ENCODE assay signal across 8 cellular contexts in genomic region chr14:64702493-64703392, GRCh38. TPM values are rescaled to one million over a fixed set of nuclear protein-coding genes. Genes with fewer than 3 reads are reported as not detected.
DNase-seq lines count a peak whose midpoint lies in the region; ATAC-seq and TF ChIP-seq lines count a peak whose summit lies in the region.

No MANE protein-coding gene starts in this region.

- peak; percentile 69 for ATAC-seq in WTC11
- ATAC-seq in thoracic aorta (ENCODE audit: insufficient number of reproducible peaks, low FRiP score, low read depth): no peak

- no peak for TF ChIP-seq EP300 in ovary (IDR thresholded peaks at IDR 0.05)

- no peak overlapping the region for H3K27ac Mint-ChIP-seq in activated CD4-positive, alpha-beta T cell treated with anti-CD3 and anti-CD28 coated beads, Interleukin-2, amount 10 ng/mL, durations not matched to agents 7 days and 5 days
- H3K27ac Mint-ChIP-seq in WTC11: peak overlapping the region; percentile 97

- intact Hi-C loops in ovary (cut with DNase I): no loop called here

- CTCF ChIA-PET in activated CD4-positive, alpha-beta T cell treated with anti-CD3 and anti-CD28 coated beads, Interleukin-2, amount 10 ng/mL, durations not matched to agents 7 days and 5 days (lab: Charles Lee): interaction anchor here (1.1 to 1.5 kb wide), 2 partner anchors 15 to 60 kb away, joined by 3 to 4 read pairs; no protein-coding TSS in a partner anchor
- CTCF ChIA-PET in WTC11 (lab: Charles Lee): interaction anchor here (0.6 to 1.8 kb wide), 5 partner anchors 14 to 174 kb away, joined by 3 to 9 read pairs (median 3); no protein-coding TSS in a partner anchor

- POLR2A ChIA-PET in activated CD4-positive, alpha-beta T cell treated with anti-CD3 and anti-CD28 coated beads, Interleukin-2, amount 10 ng/mL, durations not matched to agents 7 days and 5 days (lab: Charles Lee): interaction anchor here (0.6 kb wide), 1 partner anchor 60 kb away, joined by 3 read pairs; no protein-coding TSS in a partner anchor
- POLR2A ChIA-PET in WTC11 (lab: Charles Lee): interaction anchor here (0.6 to 6.7 kb wide), 3 partner anchors 14 to 266 kb away, joined by 3 to 52 read pairs (median 4); no protein-coding TSS in a partner anchor

- no peaks in the 10 kb centered on the region for H3K27me3 ChIP-seq in thoracic aorta (replicated peaks; ENCODE audit: insufficient read depth)
- H3K27me3 ChIP-seq in ovary: no peaks in the 10 kb centered on the region

- peaks cover 70% of the 10 kb centered on the region for H3K27me3 Mint-ChIP-seq in activated CD4-positive, alpha-beta T cell treated with anti-CD3 and anti-CD28 coated beads, Interleukin-2, amount 10 ng/mL, durations not matched to agents 7 days and 5 days
- H3K27me3 Mint-ChIP-seq in WTC11 (ENCODE audit: low read depth): no peaks in the 10 kb centered on the region

- H3K9me3 ChIP-seq in thoracic aorta (no peaks in the 10 kb centered on the region), ovary (no peaks in the 10 kb centered on the region)

- DNase-seq in activated CD4-positive, alpha-beta T cell treated with anti-CD3 and anti-CD28 coated beads, Interleukin-2, amount 10 ng/mL, durations not matched to agents 7 days and 5 days: peak; percentile 43
- no peak for DNase-seq in activated CD4-positive, alpha-beta T cell treated with anti-CD3 and anti-CD28 coated beads for 48 hours
- peak; percentile 96 for DNase-seq in WTC11 (ENCODE audit: low spot score)
- DNase-seq in iPS-NIHi7 (ENCODE audit: extremely low spot score): peak; percentile 81
- no peak for DNase-seq in thoracic aorta (ENCODE audit: low spot score)
- no peak for DNase-seq in GF-D8 (lab: John Stamatoyannopoulos, UW)
- DNase-seq in KG1 (lab: John Stamatoyannopoulos, UW): no peak
- no peak for DNase-seq in ovary

- H3K36me3 Mint-ChIP-seq in activated CD4-positive, alpha-beta T cell treated with anti-CD3 and anti-CD28 coated beads, Interleukin-2, amount 10 ng/mL, durations not matched to agents 7 days and 5 days (ENCODE audit: low read depth): peaks cover 5% of the 10 kb centered on the region
- H3K36me3 Mint-ChIP-seq in WTC11: no peaks in the 10 kb centered on the region

- 89% methylated on average over 25 of the region's 25 CpGs for WGBS in ovary, 3 donors

- H3K4me1 Mint-ChIP-seq in activated CD4-positive, alpha-beta T cell treated with anti-CD3 and anti-CD28 coated beads, Interleukin-2, amount 10 ng/mL, durations not matched to agents 7 days and 5 days: peaks cover 68% of the 10 kb centered on the region
- peaks cover 76% of the 10 kb centered on the region for H3K4me1 Mint-ChIP-seq in WTC11

- H3K4me1 ChIP-seq in thoracic aorta (ENCODE audit: control insufficient read depth in 1 of 2, low read depth in 2 of 2) (peaks cover 22 to 35% of the 10 kb centered on the region in 2 donors), ovary (ENCODE audit: insufficient read depth) (peaks cover 19% of the 10 kb centered on the region)

- no peak for TF ChIP-seq POLR2A in ovary (IDR thresholded peaks at IDR 0.05)

- H3K36me3 ChIP-seq in thoracic aorta: no peaks in the 10 kb centered on the region
- H3K36me3 ChIP-seq in ovary: no peaks in the 10 kb centered on the region

- H3K4me3 Mint-ChIP-seq in activated CD4-positive, alpha-beta T cell treated with anti-CD3 and anti-CD28 coated beads, Interleukin-2, amount 10 ng/mL, durations not matched to agents 7 days and 5 days: peak overlapping the region; percentile 75
- H3K4me3 Mint-ChIP-seq in WTC11: peak overlapping the region; percentile 84

- H3K4me3 ChIP-seq in thoracic aorta (peak overlapping the region; percentile 87), ovary (no peak overlapping the region)

- H3K27ac ChIP-seq in thoracic aorta: no peak overlapping the region
- no peak overlapping the region for H3K27ac ChIP-seq in ovary

- no peaks in the 10 kb centered on the region for H3K9me3 Mint-ChIP-seq in activated CD4-positive, alpha-beta T cell treated with anti-CD3 and anti-CD28 coated beads, Interleukin-2, amount 10 ng/mL, durations not matched to agents 7 days and 5 days
- no peaks in the 10 kb centered on the region for H3K9me3 Mint-ChIP-seq in WTC11

- TF ChIP-seq CTCF in WTC11 (IDR thresholded peaks at IDR 0.05): no peak
- no peak for TF ChIP-seq CTCF in thoracic aorta (IDR thresholded peaks at IDR 0.05)
- no peak for TF ChIP-seq CTCF in ovary (IDR thresholded peaks at IDR 0.05)

TF ChIP-seq in WTC11, 78 proteins besides CTCF, POLR2A, EP300 and RAD21 (continues in another document):
- TF ChIP-seq TCF7 (CRISPR knock-in tag; IDR thresholded peaks at IDR 0.05; ENCODE audit: low read depth) (no peak), ARID4B (CRISPR knock-in tag; IDR thresholded peaks at IDR 0.05; ENCODE audit: borderline replicate concordance) (peak; percentile 82; the same call in 1 of the 2 replicates), SP1 (CRISPR knock-in tag; conservative IDR thresholded peaks at IDR 0.05) (peak; percentile 64), STAT6 (CRISPR knock-in tag; conservative IDR thresholded peaks at IDR 0.05; ENCODE audit: low read depth) (no peak), TEAD1 (CRISPR knock-in tag; IDR thresholded peaks at IDR 0.05) (peak; percentile 98), MAX (CRISPR knock-in tag; IDR thresholded peaks at IDR 0.05) (peak; percentile 39; the same call in 1 of the 2 replicates), ZNF671 (CRISPR knock-in tag; IDR thresholded peaks at IDR 0.05) (no peak), CDX4 (CRISPR knock-in tag; IDR thresholded peaks at IDR 0.05; ENCODE audit: borderline replicate concordance) (no peak), FOXP1 (CRISPR knock-in tag; IDR thresholded peaks at IDR 0.05; ENCODE audit: borderline replicate concordance) (peak; percentile 40; the same call in 1 of the 2 replicates)

RNA-seq across cellular contexts. Expression of gene PLEKHG3, which starts 1.5 kb away (rescaled TPM):
- 10 to 100 TPM; 36.0 to 39.5 TPM for total RNA-seq in activated CD4-positive, alpha-beta T cell treated with anti-CD3 and anti-CD28 coated beads, Interleukin-2, amount 10 ng/mL, durations not matched to agents 7 days and 5 days
- 70.6 to 75.3 TPM (median 71.8 TPM) in 3 replicates for total RNA-seq in WTC11 (2021)
- total RNA-seq in thoracic aorta: 10 to 100 TPM; 63.2 to 71.5 TPM
- total RNA-seq in ovary: 10 to 100 TPM; 17.5 to 92.9 (median 78.4) TPM
- 10 to 100 TPM; 26.3 to 34.2 TPM for polyA plus RNA-seq in ovary

Comparison
In these comparisons a context has a peak if more than half of its experiments do, and no peak if none do; other contexts are left out.
1. DNase-seq: peak in activated CD4-positive, alpha-beta T cell treated with anti-CD3 and anti-CD28 coated beads, Interleukin-2, amount 10 ng/mL, durations not matched to agents 7 days and 5 days (single experiment), WTC11 (single experiment) and iPS-NIHi7 (single experiment); none in activated CD4-positive, alpha-beta T cell treated with anti-CD3 and anti-CD28 coated beads for 48 hours (single experiment), thoracic aorta (single experiment), GF-D8 (single experiment), KG1 (single experiment) and ovary (0 of 5).